ENCODE assay signal across 1 cellular context in the genomic region with DNA sequence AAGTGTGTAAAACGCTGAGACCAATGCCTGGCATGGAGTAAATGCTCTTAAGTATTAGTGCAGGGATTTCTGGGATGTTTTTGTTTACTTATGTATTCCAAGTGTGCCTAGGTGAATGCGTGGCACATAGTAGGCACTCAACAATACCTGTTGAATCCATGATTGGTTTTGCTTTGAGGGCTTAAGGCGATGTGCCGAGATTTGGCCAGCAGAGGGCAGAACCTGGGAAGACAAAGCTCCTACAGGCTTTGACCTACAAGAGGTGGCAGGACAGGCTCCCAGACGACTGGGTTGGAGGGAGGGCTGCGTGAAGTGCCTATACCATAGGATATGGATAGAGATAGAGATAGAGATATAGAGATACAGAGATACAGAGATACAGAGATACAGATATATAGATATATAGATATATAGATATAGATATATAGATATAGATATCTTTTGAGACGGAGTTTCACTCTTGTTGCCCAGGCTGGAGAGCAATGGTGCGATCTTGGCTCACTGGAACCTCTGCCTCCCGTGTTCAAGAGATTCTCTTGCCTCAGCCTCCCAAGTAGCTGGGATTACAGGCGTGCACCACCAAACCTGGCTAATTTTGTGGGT.
TF ChIP-seq lines count a peak whose summit lies in the region.

No MANE protein-coding gene starts in this region.

TF ChIP-seq in H1, 55 proteins besides CTCF, POLR2A, EP300 and RAD21:
- TF ChIP-seq POLR2AphosphoS5 (IDR thresholded peaks at IDR 0.05; ENCODE audit: low read depth, low read length): no peak
- no peak for TF ChIP-seq TCF12 (IDR thresholded peaks at IDR 0.05; ENCODE audit: low read depth, low read length)
- no peak for TF ChIP-seq SP2 (IDR thresholded peaks at IDR 0.05; ENCODE audit: low read length)
- no peak for TF ChIP-seq GTF2F1 (IDR thresholded peaks at IDR 0.05; ENCODE audit: borderline replicate concordance, low read depth, low read length)
